ENCODE assay signal across 8 cellular contexts in the genomic region with DNA sequence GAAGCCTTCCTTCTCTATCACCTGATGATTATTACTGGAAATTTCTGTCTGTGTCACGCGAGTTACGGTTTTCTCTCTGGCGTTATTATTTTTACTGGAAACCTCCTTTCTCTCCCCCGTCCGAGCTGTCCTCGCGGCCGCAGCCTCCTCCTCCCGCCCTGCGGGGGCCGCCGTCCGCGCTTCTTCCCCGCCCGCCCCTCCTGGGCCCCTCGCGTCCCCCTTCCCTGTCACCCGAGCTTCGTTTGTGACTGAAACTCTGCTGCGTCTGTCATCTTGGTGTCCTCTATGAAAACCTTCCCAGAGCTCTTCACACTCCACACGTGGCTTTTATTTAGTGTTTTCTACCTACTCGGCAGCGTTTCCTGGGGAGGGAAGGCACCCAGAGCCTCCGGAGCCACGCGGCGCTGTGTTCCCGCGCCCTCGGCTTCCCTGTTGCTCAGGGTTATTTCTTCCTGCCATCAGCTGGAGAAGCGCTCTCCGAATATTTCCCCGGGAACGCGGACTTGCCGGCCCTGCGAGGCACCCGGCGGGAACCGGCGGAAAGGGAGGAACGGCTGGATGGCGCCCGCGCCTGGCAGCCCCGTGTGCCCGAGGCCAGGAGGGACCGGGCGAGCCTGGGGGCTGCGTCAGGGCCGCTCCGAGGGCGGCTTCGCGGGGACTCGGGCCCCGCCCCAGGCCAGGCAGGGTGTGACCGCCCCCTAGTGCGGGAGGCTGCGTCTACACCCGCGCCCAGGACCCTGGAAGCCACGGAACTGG. TPM values are rescaled to one million over a fixed set of nuclear protein-coding genes. Genes with fewer than 3 reads are reported as not detected.
DNase-seq lines count a peak whose midpoint lies in the region; ATAC-seq and TF ChIP-seq lines count a peak whose summit lies in the region.

No MANE protein-coding gene starts in this region.

- no peak for TF ChIP-seq POLR2A in NB4 (IDR thresholded peaks at IDR 0.05; ENCODE audit: extremely low read depth, insufficient read length)

- intact Hi-C loops in dorsolateral prefrontal cortex (cut with DNase I) = loop anchor here in 1 of 2 donors (10.0 kb wide), 1 partner anchor 718 kb away; no protein-coding TSS in a partner anchor
- intact Hi-C loops in lower lobe of right lung (cut with DNase I) = no loop called here

- H3K27ac ChIP-seq in dorsolateral prefrontal cortex (peak overlapping the region in 1 of 59 donors; percentile 18), lower lobe of right lung (peak overlapping the region; percentile 66), thoracic aorta (no peak overlapping the region)

- H3K9me3 ChIP-seq in lower lobe of right lung (no peaks in the 10 kb centered on the region), thoracic aorta (no peaks in the 10 kb centered on the region)

- POLR2A ChIA-PET in AG04449 (lab: Yijun Ruan, JAX) = no interaction called here

- CTCF ChIA-PET in AG04449 (lab: Yijun Ruan, JAX) = interaction anchor here (0.7 to 9.4 kb wide), 6 partner anchors 7 to 718 kb away, joined by 3 to 52 read pairs (median 7); no protein-coding TSS in a partner anchor

- peak overlapping the region; percentile 31 for H3K4me3 ChIP-seq in AG04449 (ENCODE audit: low read depth, low read length)
- H3K4me3 ChIP-seq in NB4 (ENCODE audit: low read depth, low read length) = peak overlapping the region; percentile 9
- peak overlapping the region; percentile 4 to 62 (median 42) for H3K4me3 ChIP-seq in dorsolateral prefrontal cortex
- peak overlapping the region; percentile 49 for H3K4me3 ChIP-seq in lower lobe of right lung
- peak overlapping the region; percentile 56 for H3K4me3 ChIP-seq in thoracic aorta

- ATAC-seq in lower lobe of right lung (peak; percentile 77 to 82), thoracic aorta (ENCODE audit: insufficient number of reproducible peaks, low FRiP score, low read depth) (no peak), GM19463 (IDR thresholded peaks at IDR 0.05; ENCODE audit: unreplicated experiment) (no peak)

- H3K36me3 ChIP-seq in lower lobe of right lung (no peaks in the 10 kb centered on the region), thoracic aorta (no peaks in the 10 kb centered on the region)

- peaks cover 8% of the 10 kb centered on the region for H3K4me1 ChIP-seq in lower lobe of right lung
- peaks cover 3 to 10% of the 10 kb centered on the region in 2 donors for H3K4me1 ChIP-seq in thoracic aorta (ENCODE audit: control insufficient read depth in 1 of 2, low read depth in 2 of 2)

- H3K27me3 ChIP-seq in dorsolateral prefrontal cortex (peaks cover 0 to 43% (median 22%) of the 10 kb centered on the region in 45 donors), lower lobe of right lung (ENCODE audit: low read depth) (peaks cover 28% of the 10 kb centered on the region), thoracic aorta (replicated peaks; ENCODE audit: insufficient read depth) (no peaks in the 10 kb centered on the region)

- DNase-seq in AG04449 (ENCODE audit: low read depth, low spot score) = no peak
- peak; percentile 61 for DNase-seq in NB4 (ENCODE audit: low read depth)
- no peak for DNase-seq in dorsolateral prefrontal cortex
- DNase-seq in lower lobe of right lung = no peak
- no peak for DNase-seq in thoracic aorta (ENCODE audit: low spot score)
- DNase-seq in NCI-H345 (lab: John Stamatoyannopoulos, UW) = no peak
- DNase-seq in A172 (ENCODE audit: low spot score) = no peak

- TF ChIP-seq CTCF in AG04449 (IDR thresholded peaks at IDR 0.05; ENCODE audit: insufficient read depth, low read length, missing control alignments) (peak; percentile 45), NB4 (IDR thresholded peaks at IDR 0.05; ENCODE audit: low read depth, low read length) (peak; percentile 35), dorsolateral prefrontal cortex (IDR thresholded peaks at IDR 0.05 in 54 of 56, conservative IDR thresholded peaks at IDR 0.05 in 2 of 56; ENCODE audit: low read depth in 1 of 56, partially characterized antibody in 56 of 56) (peak in 19 of 56 donors; percentile 6 to 44 (median 21)), lower lobe of right lung (IDR thresholded peaks at IDR 0.05) (peak; percentile 26), thoracic aorta (IDR thresholded peaks at IDR 0.05) (no peak)

RNA-seq across cellular contexts. Expression of gene TRIP13, which starts 33.9 kb away (rescaled TPM):
- total RNA-seq in dorsolateral prefrontal cortex (1 to 10 TPM in 100 of 120 experiments, under 1 TPM in 20; 0.40 to 4.4 (median 1.5) TPM), lower lobe of right lung (1.0 TPM), thoracic aorta (1 to 10 TPM in 1 of 2 donors, not detected in 1; 1.6 TPM)
- total RNA-seq in A172 (2014; rRNA removed; shearing (Covaris generic)) = 92.9 and 108 TPM in 2 replicates

RNA-seq across cellular contexts. Expression of gene BRD9, which starts 34.0 kb away (rescaled TPM):
- total RNA-seq in dorsolateral prefrontal cortex (100 to 1,000 TPM in 37 of 120 experiments, 10 to 100 TPM in 83; 53.0 to 164 (median 82.5) TPM), lower lobe of right lung (37.7 TPM), thoracic aorta (10 to 100 TPM; 30.7 to 54.5 TPM)
- total RNA-seq in A172 (2014; rRNA removed; shearing (Covaris generic)) = 29.9 and 38.8 TPM in 2 replicates

Comparison
In these comparisons a context has a peak if more than half of its experiments do, and no peak if none do; other contexts are left out.
1. ATAC-seq: peak in lower lobe of right lung (2 of 2); none in thoracic aorta (single experiment) and GM19463 (single experiment).
2. RNA of gene TRIP13, which starts 33.9 kb away (total RNA-seq): 92.9 to 108 TPM in A172; 1.6 TPM in thoracic aorta, 0.40 to 4.4 TPM in dorsolateral prefrontal cortex and 1.0 TPM in lower lobe of right lung (single experiment); every median in the first group is over 10 times any median in the second.
3. Peak in every context shown above with its lines, with median percentiles within 50 percentile points of each other: H3K4me3 ChIP-seq.